8 cellular contexts compared by ENCODE assay signal in the genomic region with DNA sequence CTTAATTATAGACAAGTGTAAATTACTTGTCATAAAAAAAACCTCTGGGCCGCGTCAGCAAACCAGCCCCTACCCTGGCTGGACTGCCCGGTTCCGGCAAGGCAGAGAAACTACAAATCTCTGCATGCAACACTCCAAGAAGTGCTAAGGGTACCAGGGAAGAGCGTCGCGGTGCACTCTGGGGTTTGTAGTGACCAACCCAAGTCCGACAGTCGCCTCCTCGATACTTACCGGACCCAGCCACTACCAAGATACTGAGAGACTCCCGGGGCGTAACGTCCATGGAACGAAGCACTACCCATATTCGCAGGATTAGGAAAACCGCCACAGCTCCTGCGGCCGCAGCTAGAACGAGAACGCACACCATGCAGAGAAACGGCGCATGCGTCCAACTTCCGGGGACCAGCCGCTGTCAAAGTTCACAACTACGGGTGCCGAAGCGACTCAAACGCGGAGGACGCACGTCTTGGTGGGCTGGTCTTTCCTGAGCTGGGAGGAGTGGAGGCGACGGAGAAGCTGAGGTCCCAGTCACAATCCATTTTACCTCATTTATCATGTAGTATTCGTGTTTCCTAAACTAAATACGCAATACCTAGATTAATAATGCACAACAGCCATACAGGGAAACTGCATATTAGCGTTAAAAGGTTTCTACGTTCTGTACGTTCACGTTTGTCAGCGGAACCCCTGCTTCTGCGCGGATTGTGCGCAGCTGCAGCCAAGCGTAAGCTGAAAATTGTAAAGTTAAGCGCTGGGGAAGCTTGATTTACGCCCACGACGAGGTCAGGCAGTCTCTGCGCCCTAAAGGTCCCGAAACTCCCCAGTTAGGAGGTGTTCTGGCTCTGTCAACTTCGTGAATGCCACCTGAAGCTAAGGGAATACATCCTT. TPM values are rescaled to one million over a fixed set of nuclear protein-coding genes. Genes with fewer than 3 reads are reported as not detected.
DNase-seq lines count a peak whose midpoint lies in the region; ATAC-seq and TF ChIP-seq lines count a peak whose summit lies in the region.

ALG14 (minus strand) TSS at position 420 of the 888 bp plus-strand sequence; CDS start at position 367, 53 bp downstream.

- peaks cover 2% of the 10 kb centered on the region for H3K36me3 Mint-ChIP-seq in chondrocyte (ENCODE audit: low read depth)

- no peaks in the 10 kb centered on the region for H3K27me3 ChIP-seq in kidney epithelial cell (ENCODE audit: control insufficient read depth, insufficient read depth, low read length)

- H3K27me3 Mint-ChIP-seq in chondrocyte (ENCODE audit: low read depth): no peaks in the 10 kb centered on the region

- peak; percentile 98 for DNase-seq in Ammon's horn (ENCODE audit: low spot score)
- DNase-seq in GM19238 (ENCODE audit: insufficient read length, low spot score): peak; percentile 70
- DNase-seq in NCI-H510A (lab: John Stamatoyannopoulos, UW): peak; percentile 87
- DNase-seq in activated CD4-positive, alpha-beta T cell treated with anti-CD3 and anti-CD28 coated beads for 24 hours (ENCODE audit: low read depth in 2 of 2): peak; percentile 85 to 86
- peak; percentile 96 for DNase-seq in chondrocyte (ENCODE audit: low spot score)
- DNase-seq in kidney epithelial cell (ENCODE audit: low read depth): peak; percentile 80
- DNase-seq in stimulated activated CD4-positive, alpha-beta T cell treated with anti-CD3 and anti-CD28 coated beads, Interleukin-15, amount 100 ng/mL, for 24 hours: peak; percentile 94

- H3K4me3 Mint-ChIP-seq in chondrocyte (ENCODE audit: unreplicated experiment): peak within 1 kb of the TSS; percentile 92

- peak within 1 kb of the TSS; percentile 72 for H3K4me3 ChIP-seq in kidney epithelial cell (ENCODE audit: low read depth, low read length)

- ATAC-seq in HG03439 (IDR thresholded peaks at IDR 0.05; ENCODE audit: unreplicated experiment): peak; percentile 99

- H3K27ac Mint-ChIP-seq in chondrocyte (ENCODE audit: unreplicated experiment): peak within 1 kb of the TSS; percentile 98

- TF ChIP-seq CTCF in chondrocyte (IDR thresholded peaks at IDR 0.05) (no peak), kidney epithelial cell (IDR thresholded peaks at IDR 0.05; ENCODE audit: insufficient read depth, low read length, poor library complexity, severe bottlenecking) (no peak)

- H3K4me1 Mint-ChIP-seq in chondrocyte (ENCODE audit: low read depth): peaks cover 13% of the 10 kb centered on the region

- no peaks in the 10 kb centered on the region for H3K9me3 Mint-ChIP-seq in chondrocyte (ENCODE audit: low read depth)

- H3K36me3 ChIP-seq in kidney epithelial cell (ENCODE audit: control insufficient read depth, insufficient read depth, low read length): no peaks in the 10 kb centered on the region

RNA-seq across cellular contexts. Expression of gene ALG14, which starts in this region (rescaled TPM):
- total RNA-seq in chondrocyte: 3.8 to 10.9 TPM (median 6.1 TPM) in 3 replicates
- total RNA-seq in kidney epithelial cell: 0.92 and 1.0 TPM in 2 replicates

Comparison
In these comparisons a context has a peak if more than half of its experiments do, and no peak if none do; other contexts are left out.
1. Peak in every context shown above with its lines: DNase-seq, ATAC-seq and H3K4me3 ChIP-seq.